Comparison of ENCODE assay signal across 12 cellular contexts in the genomic region with DNA sequence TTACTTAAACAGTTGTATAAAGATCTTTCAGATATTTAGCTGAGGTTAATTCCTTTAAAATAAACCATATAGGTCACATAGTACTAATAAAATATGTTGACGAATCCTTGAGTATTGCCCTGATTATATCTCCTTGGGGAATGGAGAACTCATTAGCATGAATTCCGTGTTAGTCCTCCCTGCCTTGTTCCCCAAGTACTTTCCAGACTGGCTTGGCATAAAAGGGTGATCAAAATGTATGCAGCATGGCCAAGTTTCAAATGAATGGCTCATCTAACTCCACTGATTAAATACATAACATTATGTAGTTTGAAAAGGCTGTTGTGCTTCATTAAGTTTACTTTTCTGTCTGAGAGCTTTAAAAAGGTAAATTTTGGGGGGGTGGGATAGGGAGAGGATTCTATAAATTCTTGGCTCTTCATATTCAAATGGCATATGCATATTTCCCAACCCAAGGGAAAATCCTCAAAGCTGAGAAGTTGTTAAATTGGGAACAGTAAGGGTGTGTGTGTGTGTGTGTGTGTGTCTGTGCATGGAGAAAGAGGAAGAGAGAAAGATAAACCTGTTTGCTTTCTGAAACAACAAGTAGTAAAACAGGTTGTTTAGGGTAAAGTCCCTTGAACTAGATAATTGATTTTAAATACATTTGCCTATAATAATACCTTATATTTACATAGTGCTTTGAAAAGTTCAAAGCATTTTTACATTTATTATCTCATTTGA. TPM values are rescaled to one million over a fixed set of nuclear protein-coding genes. Genes with fewer than 3 reads are reported as not detected.
DNase-seq lines count a peak whose midpoint lies in the region; ATAC-seq and TF ChIP-seq lines count a peak whose summit lies in the region.
"Had no signal": no experiment of that assay in that cellular context is flagged by ENCODE, and none has a peak within 500 bp of the region (broad histone marks: within the 10 kb centered on the region; RNA-seq: fewer than 3 reads in every experiment).

No MANE protein-coding gene starts in this region.

- H3K4me2 ChIP-seq in smooth muscle cell: peak overlapping the region; percentile 56

- DNase-seq in H7 (peak; percentile 33), NCI-H526 treated with DMSO at 0.1 percent for 48 hours (lab: John Stamatoyannopoulos, UW) (peak; percentile 56), endodermal cell (no peak), smooth muscle cell (lab: John Stamatoyannopoulos, UW; ENCODE audit: unreplicated experiment) (no peak), NCI-H1417 treated with DMSO at 0.1 percent for 48 hours (lab: John Stamatoyannopoulos, UW) (no peak)
- DNase-seq in activated naive CD4-positive, alpha-beta T cell treated with anti-CD3 and anti-CD28 coated beads, Interleukin-2, amount 50 U/mL, for 72 hours (ENCODE audit: low spot score in 2 of 2): no peak
- DNase-seq: gastrocnemius medialis, GOT3, NCI-H1105 treated with DMSO at 0.1 percent for 48 hours, NCI-H510A treated with DMSO at 0.1 percent for 48 hours, thyroid gland had no signal

- 50 to 60% methylated on average over 2 of the region's 2 CpGs for WGBS in endodermal cell (ENCODE audit: insufficient coverage in 1 of 2, insufficient read length in 1 of 2), 2 experiments
- 50% methylated on average over 2 of the region's 2 CpGs for WGBS in smooth muscle cell (ENCODE audit: low lambda C conversion rate)

- ATAC-seq in activated naive CD4-positive, alpha-beta T cell treated with anti-CD3 and anti-CD28 coated beads, Interleukin-2, amount 50 U/mL, for 72 hours: no peak
- no peak for ATAC-seq in GM21528 (IDR thresholded peaks at IDR 0.05; ENCODE audit: low FRiP score, unreplicated experiment)
- ATAC-seq: gastrocnemius medialis had no signal

- peak overlapping the region; percentile 3 for H3K27ac Mint-ChIP-seq in endodermal cell
- no peak overlapping the region for H3K27ac Mint-ChIP-seq in activated naive CD4-positive, alpha-beta T cell treated with anti-CD3 and anti-CD28 coated beads, Interleukin-2, amount 50 U/mL, for 72 hours

- H3K36me3 Mint-ChIP-seq in endodermal cell (ENCODE audit: low read depth): no peaks in the 10 kb centered on the region
- H3K36me3 Mint-ChIP-seq in activated naive CD4-positive, alpha-beta T cell treated with anti-CD3 and anti-CD28 coated beads, Interleukin-2, amount 50 U/mL, for 72 hours: no peaks in the 10 kb centered on the region

- H3K9me3 ChIP-seq in endodermal cell (ENCODE audit: control insufficient read depth, low read length): no peaks in the 10 kb centered on the region
- H3K9me3 ChIP-seq in smooth muscle cell (replicated peaks; ENCODE audit: low read depth): no peaks in the 10 kb centered on the region
- H3K9me3 ChIP-seq: gastrocnemius medialis, thyroid gland had no signal

- H3K27ac ChIP-seq in endodermal cell (ENCODE audit: low read depth, low read length) (no peak overlapping the region), smooth muscle cell (ENCODE audit: low read depth) (peak overlapping the region; percentile 59)

- peak overlapping the region; percentile 63 for H2AFZ ChIP-seq in smooth muscle cell (ENCODE audit: low read depth)

- H3K4me3 ChIP-seq in H7 (ENCODE audit: insufficient read depth, low read depth, low read length) (no peak overlapping the region), endodermal cell (ENCODE audit: low read length) (no peak overlapping the region), smooth muscle cell (no peak overlapping the region)
- H3K4me3 ChIP-seq: gastrocnemius medialis, thyroid gland had no signal

- TF ChIP-seq CTCF in endodermal cell (conservative IDR thresholded peaks at IDR 0.05): no peak
- TF ChIP-seq CTCF in smooth muscle cell (IDR thresholded peaks at IDR 0.05; ENCODE audit: borderline replicate concordance, insufficient read depth, poor library complexity, severe bottlenecking): no peak

- H3K4me1 ChIP-seq in endodermal cell (ENCODE audit: control insufficient read depth, insufficient read depth, low read length) (peaks cover 8% of the 10 kb centered on the region), smooth muscle cell (ENCODE audit: low read depth) (peaks cover 25% of the 10 kb centered on the region)

- H3F3A ChIP-seq in smooth muscle cell (ENCODE audit: low read depth): peaks cover 24% of the 10 kb centered on the region

- H3K4me3 Mint-ChIP-seq in endodermal cell: no peak overlapping the region

- H3K4me1 Mint-ChIP-seq in endodermal cell: peaks cover 36% of the 10 kb centered on the region

- H3K9me3 Mint-ChIP-seq in endodermal cell: no peaks in the 10 kb centered on the region
- H3K9me3 Mint-ChIP-seq in activated naive CD4-positive, alpha-beta T cell treated with anti-CD3 and anti-CD28 coated beads, Interleukin-2, amount 50 U/mL, for 72 hours: peaks cover 0 to 4% of the 10 kb centered on the region in 2 donors

- H3K79me2 ChIP-seq in smooth muscle cell (ENCODE audit: low read depth): peaks cover 4% of the 10 kb centered on the region

- H3K27me3 Mint-ChIP-seq in endodermal cell (ENCODE audit: insufficient read depth): no peaks in the 10 kb centered on the region

- no peaks in the 10 kb centered on the region for H3K27me3 ChIP-seq in H7 (ENCODE audit: control insufficient read depth, insufficient read depth, low read length)
- H3K27me3 ChIP-seq in endodermal cell (ENCODE audit: control insufficient read depth, insufficient read depth, low read length, poor library complexity, severe bottlenecking): peaks cover 4% of the 10 kb centered on the region
- no peaks in the 10 kb centered on the region for H3K27me3 ChIP-seq in smooth muscle cell (ENCODE audit: low read depth)
- H3K27me3 ChIP-seq: gastrocnemius medialis, thyroid gland had no signal

- H3K9ac ChIP-seq in endodermal cell (ENCODE audit: extremely low read depth, low read length, poor library complexity, severe bottlenecking) (no peak overlapping the region), smooth muscle cell (ENCODE audit: low read depth) (no peak overlapping the region)

- H4K20me1 ChIP-seq in smooth muscle cell (ENCODE audit: low read depth): no peaks in the 10 kb centered on the region

- H3K36me3 ChIP-seq in H7 (replicated peaks; ENCODE audit: control insufficient read depth, insufficient read depth, low read length) (no peaks in the 10 kb centered on the region), endodermal cell (ENCODE audit: control insufficient read depth, insufficient read depth, low read length) (no peaks in the 10 kb centered on the region), smooth muscle cell (ENCODE audit: low read depth) (no peaks in the 10 kb centered on the region)
- H3K36me3 ChIP-seq: gastrocnemius medialis, thyroid gland had no signal

RNA-seq across cellular contexts. Expression of a gene that starts 4.8 kb away (rescaled TPM):
- 82.4 and 104 TPM in 2 replicates for total RNA-seq in H7 (2014; rRNA removed; shearing (Covaris generic))
- total RNA-seq in endodermal cell (100 to 1,000 TPM; 183 to 241 TPM), smooth muscle cell (154 and 155 TPM in 2 replicates)
- polyA plus RNA-seq in endodermal cell (2013, experiment 1 of 2): 105 TPM
- 104 TPM for polyA plus RNA-seq in endodermal cell (2013, experiment 2 of 2)
- polyA plus RNA-seq in smooth muscle cell: 66.3 and 75.0 TPM in 2 replicates
- total RNA-seq in activated naive CD4-positive, alpha-beta T cell treated with anti-CD3 and anti-CD28 coated beads, Interleukin-2, amount 50 U/mL, for 72 hours: 100 to 1,000 TPM in 1 of 2 donors, 10 to 100 TPM in 1; 60.3 to 123 TPM

Comparison
In these comparisons a context has a peak if more than half of its experiments do, and no peak if none do; other contexts are left out.
1. DNase-seq: peak in H7 (single experiment) and NCI-H526 treated with DMSO at 0.1 percent for 48 hours (single experiment); none in endodermal cell (single experiment), smooth muscle cell (single experiment), NCI-H1417 treated with DMSO at 0.1 percent for 48 hours (single experiment) and activated naive CD4-positive, alpha-beta T cell treated with anti-CD3 and anti-CD28 coated beads, Interleukin-2, amount 50 U/mL, for 72 hours (0 of 2).